Comparison of ENCODE assay signal across 8 cellular contexts in the genomic region with DNA sequence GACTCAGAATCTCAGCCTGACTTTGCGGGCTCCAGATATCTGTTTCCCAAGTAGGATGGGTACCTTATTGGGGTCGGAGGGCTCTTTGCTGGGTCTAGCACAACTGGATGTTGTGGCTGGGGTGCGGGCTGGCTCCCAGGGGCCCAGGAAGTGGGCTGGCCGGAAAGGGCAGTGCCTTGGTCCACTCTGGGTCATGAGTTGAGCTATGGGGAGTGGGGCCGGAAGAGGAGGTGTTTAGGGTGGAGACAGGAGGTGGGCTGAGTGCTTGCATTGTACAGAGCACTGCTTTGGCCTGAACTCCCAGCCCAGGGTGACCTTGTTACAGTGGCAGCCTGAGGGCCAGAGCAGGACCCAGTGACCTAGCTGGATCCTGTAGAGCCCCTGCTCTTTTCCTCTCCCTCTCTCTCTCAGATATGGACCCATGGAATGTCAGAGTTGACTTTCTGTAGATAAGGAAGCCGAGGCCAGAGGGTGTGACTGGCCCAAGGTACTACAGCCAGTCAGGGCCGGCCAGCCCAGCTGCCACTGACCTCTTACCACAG. TPM values are rescaled to one million over a fixed set of nuclear protein-coding genes. Genes with fewer than 3 reads are reported as not detected.
A peak's percentile ranks its signal among the peaks of the same experiment; 100 is the strongest.
DNase-seq lines count a peak whose midpoint lies in the region; TF ChIP-seq lines count a peak whose summit lies in the region.

No MANE protein-coding gene starts in this region.

- H3K4me1 ChIP-seq in ACC112 (ENCODE audit: control insufficient read depth, insufficient read depth, low read length, unreplicated experiment) (peaks cover 82% of the 10 kb centered on the region), OCI-LY1 (ENCODE audit: insufficient read depth, low read length, severe bottlenecking) (peaks cover 12% of the 10 kb centered on the region), mucosa of rectum (ENCODE audit: control insufficient read depth in 2 of 2, insufficient read depth in 2 of 2, low read length in 2 of 2) (peaks cover 19 to 20% of the 10 kb centered on the region in 2 donors), Karpas-422 (ENCODE audit: low read length) (no peaks in the 10 kb centered on the region)

- H3K4me2 ChIP-seq in OCI-LY1 (ENCODE audit: low read length) (peak overlapping the region; percentile 49; the same call in 1 of the 2 replicates), Karpas-422 (ENCODE audit: low read depth, low read length, poor library complexity, severe bottlenecking) (no peak overlapping the region)

- H3K36me3 ChIP-seq in ACC112 (ENCODE audit: insufficient read depth, low read length) (peaks cover 13% of the 10 kb centered on the region; the same call in 1 of the 2 replicates), OCI-LY1 (ENCODE audit: insufficient read depth, low read length) (no peaks in the 10 kb centered on the region), mucosa of rectum (ENCODE audit: control insufficient read depth in 2 of 2, insufficient read depth in 2 of 2, low read length in 2 of 2) (peaks cover 6 to 9% of the 10 kb centered on the region in 2 donors), Karpas-422 (ENCODE audit: insufficient read depth, low read length) (no peaks in the 10 kb centered on the region)

- TF ChIP-seq CTCF in OCI-LY1 (IDR thresholded peaks at IDR 0.05; ENCODE audit: low read length) (no peak), coronary artery (IDR thresholded peaks at IDR 0.05) (no peak)

- H3K9ac ChIP-seq in OCI-LY1 (ENCODE audit: low read length): no peak overlapping the region; the same call in 1 of the 2 replicates
- peak overlapping the region in 1 of 2 donors; percentile 41 for H3K9ac ChIP-seq in mucosa of rectum (ENCODE audit: low read depth in 1 of 2, low read length in 2 of 2)
- H3K9ac ChIP-seq in Karpas-422 (ENCODE audit: low read length): no peak overlapping the region

- H3K27ac ChIP-seq in ACC112 (ENCODE audit: low read depth, low read length) (peak overlapping the region; percentile 99), OCI-LY1 (ENCODE audit: low read depth, low read length, poor library complexity, severe bottlenecking) (no peak overlapping the region), coronary artery (peak overlapping the region; percentile 80 to 90), mucosa of rectum (ENCODE audit: low read depth in 2 of 2, low read length in 2 of 2) (peak overlapping the region; percentile 31 to 71), Karpas-422 (ENCODE audit: low read length) (no peak overlapping the region)

- DNase-seq in coronary artery (ENCODE audit: low spot score) (no peak), cerebellar nuclear complex (lab: John Stamatoyannopoulos, UW) (no peak), NCI-H1417 treated with DMSO at 0.1 percent for 48 hours (lab: John Stamatoyannopoulos, UW) (no peak), Karpas-422 (no peak), HPDE6-E6E7 (ENCODE audit: extremely low spot score) (no peak)

- peak overlapping the region; percentile 83 for H3K4me3 ChIP-seq in ACC112 (ENCODE audit: low read depth, low read length)
- H3K4me3 ChIP-seq in OCI-LY1 (ENCODE audit: low read depth, low read length, poor library complexity, severe bottlenecking): peak overlapping the region; percentile 36
- H3K4me3 ChIP-seq in coronary artery: peak overlapping the region; percentile 73
- peak overlapping the region; percentile 15 to 42 for H3K4me3 ChIP-seq in mucosa of rectum (ENCODE audit: low read length in 2 of 2)
- H3K4me3 ChIP-seq in Karpas-422 (ENCODE audit: low read length): no peak overlapping the region

- no peaks in the 10 kb centered on the region for H3F3A ChIP-seq in OCI-LY1 (ENCODE audit: insufficient read depth, low read length)

- H4K20me1 ChIP-seq in OCI-LY1 (ENCODE audit: insufficient read depth, low read length) (no peaks in the 10 kb centered on the region), Karpas-422 (ENCODE audit: insufficient read depth, low read depth, low read length) (no peaks in the 10 kb centered on the region)

- H3K9me2 ChIP-seq in OCI-LY1 (ENCODE audit: low read depth, low read length): no peaks in the 10 kb centered on the region
- no peaks in the 10 kb centered on the region for H3K9me2 ChIP-seq in Karpas-422 (replicated peaks; ENCODE audit: insufficient read depth, low read length)

- H3K27me3 ChIP-seq in ACC112 (ENCODE audit: insufficient read depth, low read length): no peaks in the 10 kb centered on the region
- no peaks in the 10 kb centered on the region for H3K27me3 ChIP-seq in OCI-LY1 (ENCODE audit: insufficient read depth, low read length)
- peaks cover 0 to 2% of the 10 kb centered on the region in 2 donors for H3K27me3 ChIP-seq in mucosa of rectum (ENCODE audit: control insufficient read depth in 2 of 2, insufficient read depth in 2 of 2, low read length in 2 of 2)
- no peaks in the 10 kb centered on the region for H3K27me3 ChIP-seq in Karpas-422 (ENCODE audit: low read length)

- H3K9me3 ChIP-seq in OCI-LY1 (ENCODE audit: low read length) (no peaks in the 10 kb centered on the region), mucosa of rectum (ENCODE audit: control insufficient read depth in 2 of 2, low read length in 2 of 2) (no peaks in the 10 kb centered on the region), Karpas-422 (ENCODE audit: low read length) (no peaks in the 10 kb centered on the region)

- H2AFZ ChIP-seq in ACC112 (ENCODE audit: low read length, unreplicated experiment) (no peak overlapping the region), OCI-LY1 (ENCODE audit: low read length) (no peak overlapping the region), Karpas-422 (ENCODE audit: low read length) (no peak overlapping the region)

- H3K79me2 ChIP-seq in ACC112 (ENCODE audit: control insufficient read depth, insufficient read depth, low read length, unreplicated experiment) (peaks cover 26% of the 10 kb centered on the region), OCI-LY1 (ENCODE audit: insufficient read depth, low read length) (no peaks in the 10 kb centered on the region), Karpas-422 (ENCODE audit: low read length) (no peaks in the 10 kb centered on the region)

RNA-seq across cellular contexts. Expression of a gene that starts 13.2 kb away (rescaled TPM):
- 0.19 TPM in 1 of 2 replicates, not detected in the other for total RNA-seq in Karpas-422 (2014; rRNA removed; shearing (Covaris generic); ENCODE audit: low replicate concordance)

RNA-seq across cellular contexts. Expression of a gene that starts 48.4 kb away (rescaled TPM):
- total RNA-seq in Karpas-422 (2014; rRNA removed; shearing (Covaris generic); ENCODE audit: low replicate concordance): 29.6 and 34.4 TPM in 2 replicates

RNA-seq across cellular contexts. Expression of a gene that starts 54.9 kb away (rescaled TPM):
- 13.5 and 28.6 TPM in 2 replicates for total RNA-seq in Karpas-422 (2014; rRNA removed; shearing (Covaris generic); ENCODE audit: low replicate concordance)

RNA-seq across cellular contexts. Expression of a gene that starts 58.9 kb away (rescaled TPM):
- total RNA-seq in Karpas-422 (2014; rRNA removed; shearing (Covaris generic); ENCODE audit: low replicate concordance): not detected in 2 replicates

Comparison
In these comparisons a context has a peak if more than half of its experiments do, and no peak if none do; other contexts are left out.
1. H3K27ac ChIP-seq: peak in ACC112 (single experiment), coronary artery (2 of 2) and mucosa of rectum (2 of 2); none in OCI-LY1 (single experiment) and Karpas-422 (single experiment).